ENCODE assay signal across 17 cellular contexts in the genomic region with DNA sequence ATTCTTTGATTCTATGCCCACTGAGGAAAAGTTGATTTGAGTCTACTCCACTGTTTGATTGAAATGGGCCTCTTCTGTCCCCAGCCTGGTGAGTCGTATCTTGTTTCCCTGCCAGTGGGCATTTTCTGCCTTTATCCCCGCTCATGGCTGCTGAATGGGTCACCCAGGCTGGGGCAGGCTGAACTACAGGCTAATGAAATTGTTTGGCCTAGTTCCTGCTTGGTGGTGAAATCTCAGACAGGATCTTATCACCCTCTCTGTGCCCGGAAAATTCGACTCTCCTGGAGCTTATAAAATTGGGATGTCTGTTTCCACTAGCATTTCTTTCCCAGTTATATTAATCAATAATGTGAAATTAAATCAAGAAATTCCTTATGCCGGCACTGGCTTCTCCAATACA.
A peak's percentile ranks its signal among the peaks of the same experiment; 100 is the strongest.
DNase-seq lines count a peak whose midpoint lies in the region; ATAC-seq, FAIRE-seq and TF ChIP-seq lines count a peak whose summit lies in the region.
"Had no signal": no experiment of that assay in that cellular context is flagged by ENCODE, and none has a peak within 500 bp of the region (broad histone marks: within the 10 kb centered on the region; RNA-seq: fewer than 3 reads in every experiment).

No MANE protein-coding gene starts in this region.

- no peaks in the 10 kb centered on the region for H3K36me3 ChIP-seq in CD4-positive, alpha-beta memory T cell (ENCODE audit: insufficient read depth, low read length)
- H3K36me3 ChIP-seq in pancreas = no peaks in the 10 kb centered on the region
- H3K36me3 ChIP-seq: ascending aorta, gastrocnemius medialis, SJSA1, tibial artery had no signal

- no peaks in the 10 kb centered on the region for H3K27me3 ChIP-seq in CD4-positive, alpha-beta memory T cell (ENCODE audit: insufficient read depth, low read length)
- no peaks in the 10 kb centered on the region for H3K27me3 ChIP-seq in pancreas
- H3K27me3 ChIP-seq: ascending aorta, gastrocnemius medialis, SJSA1, tibial artery had no signal

- intact Hi-C loops in CD4-positive, alpha-beta memory T cell (cut with micrococcal nuclease) = no loop called here
- intact Hi-C loops in pancreas (cut with DNase I) = no loop called here
- intact Hi-C loops in cardiac septum (cut with DNase I) = no loop called here

- H3K27ac ChIP-seq in CD4-positive, alpha-beta memory T cell (ENCODE audit: low read depth, low read length) = no peak overlapping the region
- H3K27ac ChIP-seq in pancreas = no peak overlapping the region
- H3K27ac ChIP-seq: ascending aorta, gastrocnemius medialis, SJSA1, tibial artery had no signal

- no peaks in the 10 kb centered on the region for H3K9me3 ChIP-seq in CD4-positive, alpha-beta memory T cell (ENCODE audit: control insufficient read depth in 1 of 2, low read length in 2 of 2)
- H3K9me3 ChIP-seq in pancreas = no peaks in the 10 kb centered on the region
- H3K9me3 ChIP-seq: ascending aorta, Caco-2, gastrocnemius medialis, SJSA1, tibial artery had no signal

- TF ChIP-seq CTCF in endothelial cell (IDR thresholded peaks at IDR 0.05; ENCODE audit: unreplicated experiment) (no peak), pancreas (IDR thresholded peaks at IDR 0.05) (no peak)

- no peak overlapping the region for H3K4me3 ChIP-seq in CD4-positive, alpha-beta memory T cell (ENCODE audit: low read length in 2 of 2)
- H3K4me3 ChIP-seq in pancreas = no peak overlapping the region
- H3K4me3 ChIP-seq: ascending aorta, gastrocnemius medialis, SJSA1, tibial artery had no signal

- H3K27ac Mint-ChIP-seq in CD4-positive, alpha-beta memory T cell = peak overlapping the region in 4 of 7 donors; percentile 26 to 87 (median 44)
- H3K27ac Mint-ChIP-seq in endothelial cell (ENCODE audit: unreplicated experiment) = peak overlapping the region; percentile 41
- H3K27ac Mint-ChIP-seq: activated CD4-positive, alpha-beta memory T cell treated with anti-CD3 and anti-CD28 coated beads, Interleukin-2, amount 10 ng/mL, durations not matched to agents 7 days and 5 days had no signal

- no peaks in the 10 kb centered on the region for H3K9me3 Mint-ChIP-seq in CD4-positive, alpha-beta memory T cell
- H3K9me3 Mint-ChIP-seq in endothelial cell (ENCODE audit: unreplicated experiment) = no peaks in the 10 kb centered on the region
- H3K9me3 Mint-ChIP-seq: activated CD4-positive, alpha-beta memory T cell treated with anti-CD3 and anti-CD28 coated beads, Interleukin-2, amount 10 ng/mL, durations not matched to agents 7 days and 5 days had no signal

- ATAC-seq in pancreas (peak in 3 of 4 donors; percentile 21 to 35 (median 25)), left lobe of liver (no peak)
- ATAC-seq: gastrocnemius medialis had no signal

- peaks cover 0 to 4% of the 10 kb centered on the region in 2 donors for H3K36me3 Mint-ChIP-seq in CD4-positive, alpha-beta memory T cell
- no peaks in the 10 kb centered on the region for H3K36me3 Mint-ChIP-seq in endothelial cell (ENCODE audit: low read depth, unreplicated experiment)

- DNase-seq in CD4-positive, alpha-beta memory T cell = no peak
- peak; percentile 73 for DNase-seq in M059J (ENCODE audit: low read depth)
- DNase-seq in endothelial cell (ENCODE audit: low spot score) = no peak
- DNase-seq in pancreas = no peak
- DNase-seq in left lobe of liver (ENCODE audit: low spot score) = no peak
- no peak for DNase-seq in islet precursor cell
- DNase-seq in NCI-H2029 (lab: John Stamatoyannopoulos, UW) = no peak
- DNase-seq in cardiac septum (ENCODE audit: low spot score) = no peak
- DNase-seq: activated CD4-positive, alpha-beta memory T cell treated with anti-CD3 and anti-CD28 coated beads, Interleukin-2, amount 10 ng/mL, durations not matched to agents 7 days and 5 days; Caco-2; gastrocnemius medialis; NCI-H1048; NCI-H345 had no signal

- H3K4me1 Mint-ChIP-seq in CD4-positive, alpha-beta memory T cell = peaks cover 62 to 97% (median 85%) of the 10 kb centered on the region in 4 donors
- peaks cover 35% of the 10 kb centered on the region for H3K4me1 Mint-ChIP-seq in endothelial cell (ENCODE audit: unreplicated experiment)

- H3K4me1 ChIP-seq in CD4-positive, alpha-beta memory T cell (ENCODE audit: insufficient read depth, low read length) = peaks cover 82% of the 10 kb centered on the region
- peaks cover 9 to 24% (median 12%) of the 10 kb centered on the region in 3 donors for H3K4me1 ChIP-seq in pancreas
- H3K4me1 ChIP-seq: Caco-2, gastrocnemius medialis had no signal

- WGBS in pancreas, 2 donors = 52 to 56% methylated on average over 5 of the region's 5 CpGs

- no peak for FAIRE-seq in pancreas (lab: Jason Lieb, UNC)
- FAIRE-seq: TTC549 had no signal

- POLR2A ChIA-PET in CD4-positive, alpha-beta memory T cell (lab: Charles Lee; ENCODE audit: partially characterized antibody) = no interaction called here

- no peaks in the 10 kb centered on the region for H3K27me3 Mint-ChIP-seq in CD4-positive, alpha-beta memory T cell
- no peaks in the 10 kb centered on the region for H3K27me3 Mint-ChIP-seq in endothelial cell (ENCODE audit: unreplicated experiment)
- H3K27me3 Mint-ChIP-seq: activated CD4-positive, alpha-beta memory T cell treated with anti-CD3 and anti-CD28 coated beads, Interleukin-2, amount 10 ng/mL, durations not matched to agents 7 days and 5 days had no signal

- peak overlapping the region in 1 of 8 donors; percentile 3 for H3K4me3 Mint-ChIP-seq in CD4-positive, alpha-beta memory T cell
- H3K4me3 Mint-ChIP-seq in endothelial cell (ENCODE audit: unreplicated experiment) = no peak overlapping the region
- H3K4me3 Mint-ChIP-seq: activated CD4-positive, alpha-beta memory T cell treated with anti-CD3 and anti-CD28 coated beads, Interleukin-2, amount 10 ng/mL, durations not matched to agents 7 days and 5 days had no signal

- CTCF ChIA-PET in CD4-positive, alpha-beta memory T cell (lab: Charles Lee; ENCODE audit: partially characterized antibody) = no interaction called here
